In the genomic region with DNA sequence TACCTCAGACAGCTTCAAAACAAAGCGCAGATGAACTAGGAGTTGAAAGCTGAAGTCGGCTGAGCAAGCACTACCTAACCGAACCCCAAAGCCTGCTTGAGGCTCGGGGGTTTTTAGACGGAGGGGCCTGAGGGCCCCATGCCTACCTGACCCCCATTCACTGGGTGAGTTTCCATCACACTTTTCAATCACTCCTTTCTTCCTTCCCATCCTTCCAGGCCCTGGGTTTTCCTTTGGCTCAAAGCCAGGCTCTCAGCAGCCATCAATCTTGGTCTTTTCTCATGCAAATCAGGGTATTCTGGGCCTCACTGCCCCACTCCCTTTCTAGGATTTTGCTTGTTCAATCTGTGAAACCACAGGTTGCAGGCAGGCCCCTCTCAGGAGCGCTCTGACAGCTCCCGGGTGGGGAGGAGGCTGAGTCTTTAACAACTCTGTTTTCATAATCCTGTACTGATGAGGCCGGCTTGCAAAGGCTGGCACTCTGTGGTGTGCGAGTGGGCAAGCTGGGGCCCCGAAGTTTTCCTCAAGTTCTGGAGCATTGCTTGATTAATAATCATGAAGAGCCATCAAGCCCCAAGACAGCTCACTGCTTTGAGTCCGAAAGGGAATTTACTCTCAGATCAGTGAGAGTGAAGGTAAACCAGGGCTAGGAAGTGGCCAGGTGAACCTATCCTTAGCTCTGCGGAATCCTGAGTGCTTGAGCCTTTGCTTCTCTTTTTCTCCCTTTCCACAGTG, we compare ENCODE assay signal across 9 cellular contexts.
A peak's percentile ranks its signal among the peaks of the same experiment; 100 is the strongest.
DNase-seq lines count a peak whose midpoint lies in the region; TF ChIP-seq lines count a peak whose summit lies in the region.
"Had no signal": no experiment of that assay in that cellular context is flagged by ENCODE, and none has a peak within 500 bp of the region (broad histone marks: within the 10 kb centered on the region; RNA-seq: fewer than 3 reads in every experiment).

No MANE protein-coding gene starts in this region.

- peak overlapping the region; percentile 53 for H3K27ac Mint-ChIP-seq in stimulated activated naive CD8-positive, alpha-beta T cell treated with anti-CD3 and anti-CD28 coated beads, Interleukin-15, Interleukin-2, amounts not matched to agents 100 ng/mL and 50 ng/mL, for 24 hours
- H3K27ac Mint-ChIP-seq: CD8-positive, alpha-beta T cell had no signal

- H3K4me3 ChIP-seq in epithelial cell of esophagus (ENCODE audit: low read length) (no peak overlapping the region), foreskin fibroblast (ENCODE audit: low read depth in 1 of 2, low read length in 2 of 2) (no peak overlapping the region)

- H3K9me3 Mint-ChIP-seq in stimulated activated naive CD8-positive, alpha-beta T cell treated with anti-CD3 and anti-CD28 coated beads, Interleukin-15, Interleukin-2, amounts not matched to agents 100 ng/mL and 50 ng/mL, for 24 hours, result no peaks in the 10 kb centered on the region
- H3K9me3 Mint-ChIP-seq: CD8-positive, alpha-beta T cell had no signal

- peak; percentile 42 for DNase-seq in activated T-cell treated with anti-CD3 and anti-CD28 coated beads for 24 hours (ENCODE audit: low read depth)
- DNase-seq in activated T-cell treated with anti-CD3 and anti-CD28 coated beads, Interleukin-2, amount 50 U/mL, for 1 hour, result no peak
- DNase-seq in NCI-H2227 treated with DMSO at 0.1 percent for 48 hours (lab: John Stamatoyannopoulos, UW), result peak; percentile 55
- DNase-seq in epithelial cell of esophagus (ENCODE audit: low read depth), result peak; percentile 15
- DNase-seq in amniotic stem cell (lab: John Stamatoyannopoulos, UW), result no peak
- no peak for DNase-seq in foreskin fibroblast
- no peak for DNase-seq in HuH-7 (ENCODE audit: low spot score)

- no peaks in the 10 kb centered on the region for H3K36me3 Mint-ChIP-seq in stimulated activated naive CD8-positive, alpha-beta T cell treated with anti-CD3 and anti-CD28 coated beads, Interleukin-15, Interleukin-2, amounts not matched to agents 100 ng/mL and 50 ng/mL, for 24 hours (ENCODE audit: low read depth)
- H3K36me3 Mint-ChIP-seq: CD8-positive, alpha-beta T cell had no signal

- TF ChIP-seq CTCF in epithelial cell of esophagus (IDR thresholded peaks at IDR 0.05; ENCODE audit: insufficient read depth, low read depth, low read length, missing control alignments), result no peak
- TF ChIP-seq CTCF in foreskin fibroblast (IDR thresholded peaks at IDR 0.05; ENCODE audit: low read depth, low read length), result no peak

- H3K4me3 Mint-ChIP-seq in stimulated activated naive CD8-positive, alpha-beta T cell treated with anti-CD3 and anti-CD28 coated beads, Interleukin-15, Interleukin-2, amounts not matched to agents 100 ng/mL and 50 ng/mL, for 24 hours, result peak overlapping the region; percentile 47
- H3K4me3 Mint-ChIP-seq: CD8-positive, alpha-beta T cell had no signal

- H3K4me1 Mint-ChIP-seq in stimulated activated naive CD8-positive, alpha-beta T cell treated with anti-CD3 and anti-CD28 coated beads, Interleukin-15, Interleukin-2, amounts not matched to agents 100 ng/mL and 50 ng/mL, for 24 hours (ENCODE audit: low read depth), result peaks cover 25% of the 10 kb centered on the region

- peaks cover 5% of the 10 kb centered on the region for H3K27me3 Mint-ChIP-seq in stimulated activated naive CD8-positive, alpha-beta T cell treated with anti-CD3 and anti-CD28 coated beads, Interleukin-15, Interleukin-2, amounts not matched to agents 100 ng/mL and 50 ng/mL, for 24 hours

Comparison
In these comparisons a context has a peak if more than half of its experiments do, and no peak if none do; other contexts are left out.
1. DNase-seq: peak in activated T-cell treated with anti-CD3 and anti-CD28 coated beads for 24 hours (single experiment), NCI-H2227 treated with DMSO at 0.1 percent for 48 hours (single experiment) and epithelial cell of esophagus (single experiment); none in activated T-cell treated with anti-CD3 and anti-CD28 coated beads, Interleukin-2, amount 50 U/mL, for 1 hour (single experiment), amniotic stem cell (single experiment), foreskin fibroblast (0 of 2) and HuH-7 (single experiment).